ENCODE assay signal across 7 cellular contexts in genomic region chr4:185707622-185708021, GRCh38.
A peak's percentile ranks its signal among the peaks of the same experiment; 100 is the strongest.
DNase-seq lines count a peak whose midpoint lies in the region; ATAC-seq and TF ChIP-seq lines count a peak whose summit lies in the region.
"Not testable (repeated sequence)": the region's sequence is repeated elsewhere in the genome, so short reads cannot be mapped to it uniquely, and the experiment has no call there.

No MANE protein-coding gene starts in this region.

- H3K9ac ChIP-seq in rectal smooth muscle tissue (ENCODE audit: low read length), result not testable (repeated sequence)

- ATAC-seq in GM18511 (IDR thresholded peaks at IDR 0.05; ENCODE audit: unreplicated experiment) (peak; percentile 70), HG03354 (IDR thresholded peaks at IDR 0.05; ENCODE audit: poor library complexity, severe bottlenecking, unreplicated experiment) (peak; percentile 72)
- not testable (repeated sequence) for ATAC-seq in right cardiac atrium

- TF ChIP-seq CTCF in epithelial cell of proximal tubule (conservative IDR thresholded peaks at IDR 0.05; ENCODE audit: low read depth, low read length), result not testable (repeated sequence)

- DNase-seq in SK-MEL-5 (ENCODE audit: low read depth, low spot score) (peak; percentile 47), astrocyte of the hippocampus (ENCODE audit: low read depth, low spot score) (peak; percentile 41), epithelial cell of proximal tubule (ENCODE audit: low read depth) (peak; percentile 75)
- DNase-seq in right cardiac atrium, result not testable (repeated sequence)

- not testable (repeated sequence) for H3K4me1 ChIP-seq in right cardiac atrium (ENCODE audit: control insufficient read depth, insufficient read depth, low read length)
- H3K4me1 ChIP-seq in rectal smooth muscle tissue (ENCODE audit: control insufficient read depth, insufficient read depth, low read length), result peaks cover 17% of the 10 kb centered on the region

- H3K27me3 ChIP-seq in right cardiac atrium (ENCODE audit: control insufficient read depth, insufficient read depth); rectal smooth muscle tissue (ENCODE audit: control insufficient read depth, insufficient read depth, low read length): not testable (repeated sequence)

- intact Hi-C loops in right cardiac atrium (cut with DNase I), result not testable (repeated sequence)

- peak overlapping the region; percentile 48 for H3K27ac ChIP-seq in right cardiac atrium (ENCODE audit: low read length)
- peak overlapping the region; percentile 78 for H3K27ac ChIP-seq in rectal smooth muscle tissue (ENCODE audit: low read depth, low read length)

- not testable (repeated sequence) for H3K4me3 ChIP-seq in epithelial cell of proximal tubule (ENCODE audit: low read depth, low read length); right cardiac atrium (ENCODE audit: low read length); rectal smooth muscle tissue (ENCODE audit: low read length)

- H3K9me3 ChIP-seq in right cardiac atrium (ENCODE audit: control insufficient read depth, low read length), result not testable (repeated sequence)

- H3K36me3 ChIP-seq in rectal smooth muscle tissue (ENCODE audit: control insufficient read depth, insufficient read depth, low read length), result not testable (repeated sequence)

- 51% methylated on average over 4 of the region's 4 CpGs for WGBS in right cardiac atrium

- in situ Hi-C loops in SK-MEL-5 (cut with HindIII; ENCODE audit: low pct_unique_long_range_greater_than_20kb, low sequenced_read_pairs), result not testable (repeated sequence)
